Comparison of ENCODE assay signal across 8 cellular contexts in the genomic region with DNA sequence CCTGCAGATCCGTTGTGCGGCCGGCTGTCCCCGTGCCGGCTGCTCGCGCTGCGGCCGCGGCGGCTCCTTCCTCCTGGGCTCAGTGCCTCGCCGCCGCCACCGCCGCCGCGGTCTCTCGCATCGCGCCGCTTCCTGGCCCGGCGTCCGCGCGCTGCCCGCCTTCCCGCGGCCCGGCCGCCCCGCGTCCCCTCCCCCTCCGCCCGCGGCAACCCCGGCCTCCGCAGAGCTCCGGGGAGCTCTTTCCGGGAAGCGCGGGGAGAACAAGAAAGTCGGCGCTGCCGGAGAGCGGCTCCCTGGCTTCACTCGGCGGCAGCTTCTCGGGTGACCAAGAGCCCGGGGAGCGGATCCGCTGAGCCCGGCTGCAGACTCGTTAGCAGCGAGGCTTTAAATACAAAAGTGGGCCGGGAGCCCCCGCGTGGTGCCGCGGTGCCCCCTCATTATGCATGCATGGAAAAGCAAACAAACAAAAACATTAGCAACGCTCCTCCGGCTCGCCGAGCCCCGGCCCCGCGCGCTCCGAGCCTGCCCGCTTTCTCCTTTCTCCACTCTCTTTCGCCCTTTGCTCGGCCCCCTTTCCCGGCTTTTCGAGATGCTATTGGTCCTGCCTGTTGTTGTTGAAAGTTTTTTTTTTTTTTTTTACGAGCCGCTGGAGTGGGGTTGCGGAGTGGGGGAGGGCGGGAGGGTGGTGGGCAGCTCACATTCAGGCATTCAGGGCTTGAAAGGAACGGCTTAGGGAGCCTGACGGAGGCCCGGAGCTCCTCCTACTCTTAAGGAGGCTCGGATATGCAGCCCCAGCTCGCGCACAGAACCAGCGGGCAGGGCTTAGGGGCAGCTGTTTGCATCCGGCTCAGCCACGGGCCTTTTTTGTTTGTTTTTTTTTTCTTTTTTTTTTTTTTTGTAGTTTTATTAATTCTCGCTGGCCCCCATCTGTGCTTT. TPM values are rescaled to one million over a fixed set of nuclear protein-coding genes. Genes with fewer than 3 reads are reported as not detected.
DNase-seq lines count a peak whose midpoint lies in the region; ATAC-seq, FAIRE-seq and TF ChIP-seq lines count a peak whose summit lies in the region.

Gene GAS1, minus strand, starts transcription at position 361 of the 936 bp plus-strand sequence. CDS start 727 bp downstream, outside the sequence.

- peak; percentile 46 for ATAC-seq in HG02852 (IDR thresholded peaks at IDR 0.05; ENCODE audit: unreplicated experiment)

- no peaks in the 10 kb centered on the region for H3K27me3 ChIP-seq in layer of hippocampus (ENCODE audit: control insufficient read depth, insufficient read depth, low read length)

- no peak for TF ChIP-seq POLR2A in GM12892 (IDR thresholded peaks at IDR 0.05; ENCODE audit: low read depth, low read length)

- FAIRE-seq in GM12892 (lab: Jason Lieb, UNC), result no peak

- DNase-seq in GM12892 (ENCODE audit: insufficient read length) (peak; percentile 33), NCI-H2171 (lab: John Stamatoyannopoulos, UW) (peak; percentile 88), coronary artery (ENCODE audit: low spot score) (peak; percentile 90), GM19240 (ENCODE audit: insufficient read length, low spot score) (no peak)
- peak; percentile 53 to 62 for DNase-seq in activated CD4-positive, alpha-beta T cell treated with anti-CD3 and anti-CD28 coated beads for 4 hours
- peak; percentile 44 to 51 for DNase-seq in stimulated activated CD4-positive, alpha-beta T cell treated with anti-CD3 and anti-CD28 coated beads, Interleukin-15, amount 100 ng/mL, for 48 hours (ENCODE audit: low read depth in 2 of 2)

- no peak for TF ChIP-seq CTCF in coronary artery (IDR thresholded peaks at IDR 0.05)

- peak within 1 kb of the TSS; percentile 40 to 92 for H3K27ac ChIP-seq in coronary artery
- H3K27ac ChIP-seq in layer of hippocampus (ENCODE audit: low read depth, low read length), result peak within 1 kb of the TSS; percentile 97

- peak within 1 kb of the TSS; percentile 88 for H3K4me3 ChIP-seq in coronary artery

RNA-seq across cellular contexts. Expression of gene GAS1, which starts in this region (rescaled TPM):
- not detected for polyA plus RNA-seq in GM12892 (2012; ENCODE audit: missing spikeins)
